In genomic region chr5:16879191-16879590, GRCh38 we compare ENCODE assay signal across 1 cellular context.
TF ChIP-seq lines count a peak whose summit lies in the region.

No MANE protein-coding gene starts in this region.

TF ChIP-seq in GM23338, 12 proteins besides CTCF, POLR2A, EP300 and RAD21:
- no peak for TF ChIP-seq ZNF462 (CRISPR knock-in tag; IDR thresholded peaks at IDR 0.05)
- TF ChIP-seq REST (IDR thresholded peaks at IDR 0.05; ENCODE audit: unreplicated experiment): no peak
- TF ChIP-seq EZH2phosphoT487 (IDR thresholded peaks at IDR 0.05; ENCODE audit: unreplicated experiment): no peak
- no peak for TF ChIP-seq CREB1 (CRISPR knock-in tag; IDR thresholded peaks at IDR 0.05; ENCODE audit: low read depth)
- no peak for TF ChIP-seq ZNF331 (CRISPR knock-in tag; IDR thresholded peaks at IDR 0.05; ENCODE audit: low read depth)
- no peak for TF ChIP-seq EZH2 (IDR thresholded peaks at IDR 0.05; ENCODE audit: low read depth, unreplicated experiment)
